In the genomic region with DNA sequence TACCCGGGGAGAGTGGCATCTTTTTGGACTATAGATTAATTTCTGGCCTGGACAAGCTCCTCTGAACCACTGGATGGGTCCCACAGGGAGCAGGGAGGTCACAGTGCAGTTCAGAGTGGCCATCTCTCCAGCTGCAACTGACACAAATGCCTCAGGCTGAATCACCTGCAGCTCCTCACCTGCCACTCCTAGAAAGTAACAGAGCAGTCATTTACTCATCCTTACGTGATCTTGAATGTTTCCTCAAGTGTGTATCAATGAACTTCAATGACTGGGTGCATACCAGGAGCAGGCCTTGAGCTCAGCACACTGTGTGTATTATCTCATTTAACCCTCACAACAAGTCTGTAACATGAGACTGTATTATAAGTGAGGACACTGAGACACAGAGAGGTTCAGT, we compare ENCODE assay signal across 18 cellular contexts. TPM values are rescaled to one million over a fixed set of nuclear protein-coding genes. Genes with fewer than 3 reads are reported as not detected.
DNase-seq lines count a peak whose midpoint lies in the region; ATAC-seq and TF ChIP-seq lines count a peak whose summit lies in the region.
"Had no signal": no experiment of that assay in that cellular context is flagged by ENCODE, and none has a peak within 500 bp of the region (broad histone marks: within the 10 kb centered on the region; RNA-seq: fewer than 3 reads in every experiment).

No MANE protein-coding gene starts in this region.

- H3K9me3 Mint-ChIP-seq in activated CD4-positive, alpha-beta T cell treated with anti-CD3 and anti-CD28 coated beads, Interleukin-2, amount 10 ng/mL, durations not matched to agents 24 days and 14 days, result peaks cover 17% of the 10 kb centered on the region
- H3K9me3 Mint-ChIP-seq in MCF 10A (ENCODE audit: unreplicated experiment), result no peaks in the 10 kb centered on the region
- H3K9me3 Mint-ChIP-seq in activated T-helper 17 cell treated with anti-CD3 and anti-CD28 coated beads, Interleukin-2, amount 50 U/mL, for 72 hours, result no peaks in the 10 kb centered on the region
- H3K9me3 Mint-ChIP-seq: H9 had no signal

- ATAC-seq in foreskin keratinocyte, result peak; percentile 68
- no peak for ATAC-seq in activated T-helper 17 cell treated with anti-CD3 and anti-CD28 coated beads, Interleukin-2, amount 50 U/mL, for 72 hours (replicated peaks)

- POLR2A ChIA-PET in MCF 10A (lab: Yijun Ruan, JAX), result interaction anchor here (1.2 kb wide), 1 partner anchor 18 kb away, joined by 3 read pairs; no protein-coding TSS in a partner anchor

- no peak for TF ChIP-seq CTCF in mammary epithelial cell (conservative IDR thresholded peaks at IDR 0.05 in 1 of 2, IDR thresholded peaks at IDR 0.05 in 1 of 2; ENCODE audit: extremely low read depth in 1 of 2, insufficient read depth in 1 of 2, low read depth in 1 of 2, low read length in 2 of 2)
- TF ChIP-seq CTCF in MCF 10A (IDR thresholded peaks at IDR 0.05; ENCODE audit: unreplicated experiment), result no peak
- no peak for TF ChIP-seq CTCF in foreskin keratinocyte (conservative IDR thresholded peaks at IDR 0.05)

- no peak overlapping the region for H2AFZ ChIP-seq in mammary epithelial cell (ENCODE audit: low read depth, low read length)

- H3K9me3 ChIP-seq in mammary epithelial cell (replicated peaks; ENCODE audit: insufficient read depth, low read length), result no peaks in the 10 kb centered on the region
- H3K9me3 ChIP-seq: BLaER1, Caco-2 had no signal

- intact Hi-C loops in activated CD4-positive, alpha-beta T cell treated with anti-CD3 and anti-CD28 coated beads, Interleukin-2, amount 10 ng/mL, durations not matched to agents 24 days and 14 days (cut with micrococcal nuclease), result no loop called here
- intact Hi-C loops in mammary epithelial cell (cut with micrococcal nuclease) (no loop called here), MCF 10A (cut with micrococcal nuclease) (no loop called here)

- H3K27ac ChIP-seq in mammary epithelial cell (ENCODE audit: insufficient read depth, low read depth, low read length) (no peak overlapping the region), foreskin keratinocyte (no peak overlapping the region)
- H3K27ac ChIP-seq: BLaER1 had no signal

- DNase-seq in activated CD4-positive, alpha-beta T cell treated with anti-CD3 and anti-CD28 coated beads, Interleukin-2, amount 10 ng/mL, durations not matched to agents 24 days and 14 days, result peak; percentile 43
- no peak for DNase-seq in activated CD4-positive, alpha-beta T cell treated with anti-CD3 and anti-CD28 coated beads, Interleukin-2, amount 50 U/mL, for 48 hours
- DNase-seq in mammary epithelial cell (peak; percentile 56), MCF 10A (ENCODE audit: unreplicated experiment) (no peak), foreskin keratinocyte (peak; percentile 28 to 60), DMS153 (lab: John Stamatoyannopoulos, UW) (no peak), NCI-H146 treated with DMSO at 0.1 percent for 48 hours (lab: John Stamatoyannopoulos, UW; ENCODE audit: unreplicated experiment) (no peak)
- DNase-seq: 8988T; AML-193; Caco-2; CD8-positive, alpha-beta memory T cell; DMS53; GF-D8; GOT3; H9 had no signal

- BruUV-seq in mammary epithelial cell (replicated peaks; lab: Mats Ljungman, UMichigan) (no TSS peak), MCF 10A (replicated peaks; lab: Mats Ljungman, UMichigan) (no TSS peak)

- no peaks in the 10 kb centered on the region for H3K36me3 ChIP-seq in mammary epithelial cell (ENCODE audit: insufficient read depth, low read length)
- H3K36me3 ChIP-seq: BLaER1 had no signal

- H3K4me3 ChIP-seq in mammary epithelial cell (replicated peaks in 1 of 3; ENCODE audit: insufficient read depth in 1 of 3, low read depth in 2 of 3, low read length in 3 of 3), result no peak overlapping the region
- H3K4me3 ChIP-seq: BLaER1 had no signal

- no peak overlapping the region for H3K4me2 ChIP-seq in mammary epithelial cell (ENCODE audit: insufficient read depth, low read depth, low read length)
- H3K4me2 ChIP-seq: BLaER1 had no signal

- CTCF ChIA-PET in mammary epithelial cell (lab: Charles Lee; ENCODE audit: low non-redundant PET), result no interaction called here
- CTCF ChIA-PET in MCF 10A (lab: Yijun Ruan, JAX), result interaction anchor here (0.6 to 0.8 kb wide), 3 partner anchors 66 to 1380 kb away, joined by 3 read pairs; no protein-coding TSS in a partner anchor

- H3K4me1 Mint-ChIP-seq in activated CD4-positive, alpha-beta T cell treated with anti-CD3 and anti-CD28 coated beads, Interleukin-2, amount 10 ng/mL, durations not matched to agents 24 days and 14 days, result peaks cover 23% of the 10 kb centered on the region
- H3K4me1 Mint-ChIP-seq in MCF 10A (ENCODE audit: insufficient read depth, unreplicated experiment), result peaks cover 8% of the 10 kb centered on the region
- peaks cover 11% of the 10 kb centered on the region for H3K4me1 Mint-ChIP-seq in activated T-helper 17 cell treated with anti-CD3 and anti-CD28 coated beads, Interleukin-2, amount 50 U/mL, for 72 hours

- no peak overlapping the region for H3K27ac Mint-ChIP-seq in activated CD4-positive, alpha-beta T cell treated with anti-CD3 and anti-CD28 coated beads, Interleukin-2, amount 10 ng/mL, durations not matched to agents 24 days and 14 days
- no peak overlapping the region for H3K27ac Mint-ChIP-seq in MCF 10A (ENCODE audit: low read depth, unreplicated experiment)
- no peak overlapping the region for H3K27ac Mint-ChIP-seq in activated T-helper 17 cell treated with anti-CD3 and anti-CD28 coated beads, Interleukin-2, amount 50 U/mL, for 72 hours
- H3K27ac Mint-ChIP-seq: H9 had no signal

- H3K27me3 ChIP-seq in mammary epithelial cell (ENCODE audit: insufficient read depth, low read length) (no peaks in the 10 kb centered on the region), foreskin keratinocyte (peaks cover 30% of the 10 kb centered on the region)

- in situ Hi-C loops in mammary epithelial cell (cut with MboI; ENCODE audit: low sequenced_read_pairs in 2 of 2), result no loop called here

- peaks cover 5% of the 10 kb centered on the region for H3K27me3 Mint-ChIP-seq in activated CD4-positive, alpha-beta T cell treated with anti-CD3 and anti-CD28 coated beads, Interleukin-2, amount 10 ng/mL, durations not matched to agents 24 days and 14 days
- peaks cover 16% of the 10 kb centered on the region for H3K27me3 Mint-ChIP-seq in MCF 10A (ENCODE audit: insufficient read depth, unreplicated experiment)
- no peaks in the 10 kb centered on the region for H3K27me3 Mint-ChIP-seq in activated T-helper 17 cell treated with anti-CD3 and anti-CD28 coated beads, Interleukin-2, amount 50 U/mL, for 72 hours

- H3K9ac ChIP-seq in mammary epithelial cell (ENCODE audit: insufficient read depth, low read length), result no peak overlapping the region
- H3K9ac ChIP-seq: BLaER1 had no signal

- H3K4me1 ChIP-seq in mammary epithelial cell (ENCODE audit: insufficient read depth, low read length) (no peaks in the 10 kb centered on the region), foreskin keratinocyte (no peaks in the 10 kb centered on the region)
- H3K4me1 ChIP-seq: Caco-2 had no signal

- dilution Hi-C loops in mammary epithelial cell (cut with HindIII; ENCODE audit: low sequenced_read_pairs), result no loop called here

- H4K20me1 ChIP-seq in mammary epithelial cell (ENCODE audit: insufficient read depth, low read length), result no peaks in the 10 kb centered on the region
- H4K20me1 ChIP-seq: BLaER1 had no signal

- no peaks in the 10 kb centered on the region for H3K79me2 ChIP-seq in mammary epithelial cell (ENCODE audit: insufficient read depth, low read length)

- H3K4me3 Mint-ChIP-seq in activated CD4-positive, alpha-beta T cell treated with anti-CD3 and anti-CD28 coated beads, Interleukin-2, amount 10 ng/mL, durations not matched to agents 24 days and 14 days, result no peak overlapping the region
- H3K4me3 Mint-ChIP-seq in MCF 10A (ENCODE audit: unreplicated experiment), result no peak overlapping the region
- no peak overlapping the region for H3K4me3 Mint-ChIP-seq in activated T-helper 17 cell treated with anti-CD3 and anti-CD28 coated beads, Interleukin-2, amount 50 U/mL, for 72 hours
- H3K4me3 Mint-ChIP-seq: H9 had no signal

- WGBS in mammary epithelial cell (ENCODE audit: low coverage, missing lambda C conversion rate), result 79% methylated on average over 2 of the region's 2 CpGs

- H3K36me3 Mint-ChIP-seq in activated CD4-positive, alpha-beta T cell treated with anti-CD3 and anti-CD28 coated beads, Interleukin-2, amount 10 ng/mL, durations not matched to agents 24 days and 14 days (ENCODE audit: low read depth), result peaks cover 1% of the 10 kb centered on the region
- no peaks in the 10 kb centered on the region for H3K36me3 Mint-ChIP-seq in MCF 10A (ENCODE audit: insufficient read depth, unreplicated experiment)
- no peaks in the 10 kb centered on the region for H3K36me3 Mint-ChIP-seq in activated T-helper 17 cell treated with anti-CD3 and anti-CD28 coated beads, Interleukin-2, amount 50 U/mL, for 72 hours (ENCODE audit: low read depth)

RNA-seq across cellular contexts. Expression of a gene that starts 40.0 kb away (rescaled TPM):
- total RNA-seq in activated CD4-positive, alpha-beta T cell treated with anti-CD3 and anti-CD28 coated beads, Interleukin-2, amount 10 ng/mL, durations not matched to agents 24 days and 14 days, result 33.8 and 34.3 TPM in 2 replicates
- total RNA-seq in mammary epithelial cell (not detected), MCF 10A (2022) (not detected in 2 replicates), foreskin keratinocyte (not detected in 2 replicates)
- polyA plus RNA-seq in mammary epithelial cell (0.60 TPM), foreskin keratinocyte (not detected in 2 replicates)
- polyA minus RNA-seq in mammary epithelial cell, result 7.2 TPM
- total RNA-seq in activated T-helper 17 cell treated with anti-CD3 and anti-CD28 coated beads, Interleukin-2, amount 50 U/mL, for 72 hours, result 10 to 100 TPM; 32.0 to 62.9 TPM
- total RNA-seq: Caco-2, H9, HT1080 had no signal

Comparison
In these comparisons a context has a peak if more than half of its experiments do, and no peak if none do; other contexts are left out.
1. DNase-seq: peak in activated CD4-positive, alpha-beta T cell treated with anti-CD3 and anti-CD28 coated beads, Interleukin-2, amount 10 ng/mL, durations not matched to agents 24 days and 14 days (single experiment), mammary epithelial cell (single experiment) and foreskin keratinocyte (2 of 2); none in activated CD4-positive, alpha-beta T cell treated with anti-CD3 and anti-CD28 coated beads, Interleukin-2, amount 50 U/mL, for 48 hours (0 of 2), MCF 10A (single experiment), DMS153 (single experiment) and NCI-H146 treated with DMSO at 0.1 percent for 48 hours (single experiment).
2. RNA of a gene that starts 40.0 kb away (total RNA-seq): 32.0 to 62.9 TPM in activated T-helper 17 cell treated with anti-CD3 and anti-CD28 coated beads, Interleukin-2, amount 50 U/mL, for 72 hours and 33.8 to 34.3 TPM in activated CD4-positive, alpha-beta T cell treated with anti-CD3 and anti-CD28 coated beads, Interleukin-2, amount 10 ng/mL, durations not matched to agents 24 days and 14 days; not detected in mammary epithelial cell, not detected in MCF 10A and not detected in foreskin keratinocyte; every median in the first group is over 10 times any median in the second.